Comparison of ENCODE assay signal across 8 cellular contexts in genomic region chr20:33554914-33555420, GRCh38.
DNase-seq lines count a peak whose midpoint lies in the region; ATAC-seq, FAIRE-seq and TF ChIP-seq lines count a peak whose summit lies in the region.

No MANE protein-coding gene starts in this region.

- H4K8ac ChIP-seq in IMR-90 (ENCODE audit: low read depth in 2 of 2, low read length in 2 of 2) = peak overlapping the region in 1 of 2 experiments; percentile 94; a peak in 2 of 4 replicates

- peak overlapping the region; percentile 80 for H3K14ac ChIP-seq in IMR-90 (replicated peaks; ENCODE audit: low read depth, low read length)

- no peaks in the 10 kb centered on the region for H3F3A ChIP-seq in PC-3 (ENCODE audit: low read length, unreplicated experiment)

- in situ Hi-C loops in IMR-90 (cut with MboI; ENCODE audit: low sequenced_read_pairs) (no loop called here), astrocyte of the cerebellum (cut with HindIII; ENCODE audit: low sequenced_read_pairs) (no loop called here)

- H3K18ac ChIP-seq in IMR-90 (ENCODE audit: low read depth, low read length) = peak overlapping the region; percentile 97; the same call in 1 of the 2 replicates

- no peak overlapping the region; the same call in 1 of the 2 replicates for H3K4me3 ChIP-seq in IMR-90 (ENCODE audit: insufficient read depth, low read depth, low read length)
- H3K4me3 ChIP-seq in PC-3 (ENCODE audit: low read length) = peak overlapping the region; percentile 7; the same call in 1 of the 2 replicates
- H3K4me3 ChIP-seq in astrocyte of the cerebellum (ENCODE audit: low read depth, low read length) = no peak overlapping the region

- no peaks in the 10 kb centered on the region for H3K9me2 ChIP-seq in PC-3 (replicated peaks; ENCODE audit: low read length)

- peaks cover 2% of the 10 kb centered on the region; the same call in 1 of the 2 replicates for H3K36me3 ChIP-seq in IMR-90 (ENCODE audit: control insufficient read depth, insufficient read depth, low read length)
- H3K36me3 ChIP-seq in PC-3 (ENCODE audit: low read depth, low read length) = no peaks in the 10 kb centered on the region

- H2BK20ac ChIP-seq in IMR-90 (ENCODE audit: low read depth, low read length) = peak overlapping the region; percentile 67; the same call in 1 of the 2 replicates

- no peak overlapping the region for H3K4me3 Mint-ChIP-seq in activated CD4-positive, alpha-beta T cell treated with anti-CD3 and anti-CD28 coated beads for 36 hours
- H3K4me3 Mint-ChIP-seq in stimulated activated naive CD8-positive, alpha-beta T cell treated with anti-CD3 and anti-CD28 coated beads, Interleukin-15, Interleukin-2, amounts not matched to agents 100 ng/mL and 50 ng/mL, for 24 hours = peak overlapping the region; percentile 17

- no peak for TF ChIP-seq CTCF in IMR-90 (conservative IDR thresholded peaks at IDR 0.05; ENCODE audit: low read depth, low read length)
- no peak for TF ChIP-seq CTCF in PC-3 (conservative IDR thresholded peaks at IDR 0.05; ENCODE audit: low read depth, low read length)
- TF ChIP-seq CTCF in astrocyte of the cerebellum (IDR thresholded peaks at IDR 0.05; ENCODE audit: low read depth, low read length, missing control alignments) = no peak

- no peak overlapping the region for H2AFZ ChIP-seq in IMR-90 (replicated peaks; ENCODE audit: low read length, poor library complexity)
- peak overlapping the region; percentile 36 for H2AFZ ChIP-seq in PC-3 (ENCODE audit: low read length)

- TF ChIP-seq RAD21 in IMR-90 (IDR thresholded peaks at IDR 0.05; ENCODE audit: low read length) = no peak

- FAIRE-seq in islet of Langerhans (lab: Jason Lieb, UNC) = peak; percentile 100

- BruUV-seq in IMR-90 (replicated peaks; lab: Mats Ljungman, UMichigan) (no TSS peak), PC-3 (replicated peaks; lab: Mats Ljungman, UMichigan) (no TSS peak)

- peak overlapping the region; percentile 66; the same call in 1 of the 2 replicates for H2AK5ac ChIP-seq in IMR-90 (ENCODE audit: low read depth, low read length)

- dilution Hi-C loops in IMR-90 (cut with HindIII; ENCODE audit: low sequenced_read_pairs, unreplicated experiment) = no loop called here

- H3K4me1 ChIP-seq in IMR-90 (ENCODE audit: control insufficient read depth, insufficient read depth, low read length) = peaks cover 13% of the 10 kb centered on the region
- peaks cover 15% of the 10 kb centered on the region for H3K4me1 ChIP-seq in PC-3 (ENCODE audit: insufficient read depth, low read length)

- peaks cover 13% of the 10 kb centered on the region for H3K36me3 Mint-ChIP-seq in activated CD4-positive, alpha-beta T cell treated with anti-CD3 and anti-CD28 coated beads for 36 hours (ENCODE audit: low read depth)
- peaks cover 17% of the 10 kb centered on the region for H3K36me3 Mint-ChIP-seq in stimulated activated naive CD8-positive, alpha-beta T cell treated with anti-CD3 and anti-CD28 coated beads, Interleukin-15, Interleukin-2, amounts not matched to agents 100 ng/mL and 50 ng/mL, for 24 hours (ENCODE audit: low read depth)

- no peaks in the 10 kb centered on the region for H3K9me3 ChIP-seq in IMR-90 (ENCODE audit: control insufficient read depth, insufficient read depth, low read length)
- no peaks in the 10 kb centered on the region for H3K9me3 ChIP-seq in PC-3 (ENCODE audit: low read length)

- peak overlapping the region; percentile 71; the same call in 1 of the 2 replicates for H4K5ac ChIP-seq in IMR-90 (ENCODE audit: low read depth, low read length)

- intact Hi-C loops in activated CD4-positive, alpha-beta T cell treated with anti-CD3 and anti-CD28 coated beads for 36 hours (cut with DNase I, micrococcal nuclease) = loop anchor here (1.0 to 10.0 kb wide), 11 partner anchors 37 to 438 kb away; partner anchors contain the start of genes ACTL10 (in 2 of the 2), C20orf144 (in 1 of the 2), CBFA2T2 (in 1 of the 2) and CHMP4B (in 1 of the 2)
- intact Hi-C loops in IMR-90 (cut with micrococcal nuclease) (no loop called here), PC-3 (cut with micrococcal nuclease) (no loop called here)

- peaks cover 4% of the 10 kb centered on the region; the same call in 1 of the 2 replicates for H3K9me1 ChIP-seq in IMR-90 (ENCODE audit: insufficient read depth, low read length)

- TF ChIP-seq POLR2A in IMR-90 (IDR thresholded peaks at IDR 0.05; ENCODE audit: low read depth, low read length) = peak; percentile 54; the same call in 1 of the 2 replicates

- peaks cover 30% of the 10 kb centered on the region for H3K4me1 Mint-ChIP-seq in activated CD4-positive, alpha-beta T cell treated with anti-CD3 and anti-CD28 coated beads for 36 hours
- peaks cover 32% of the 10 kb centered on the region for H3K4me1 Mint-ChIP-seq in stimulated activated naive CD8-positive, alpha-beta T cell treated with anti-CD3 and anti-CD28 coated beads, Interleukin-15, Interleukin-2, amounts not matched to agents 100 ng/mL and 50 ng/mL, for 24 hours (ENCODE audit: low read depth)

- H3K4ac ChIP-seq in IMR-90 (ENCODE audit: low read depth, low read length) = peak overlapping the region; percentile 76; the same call in 1 of the 2 replicates

- H4K20me1 ChIP-seq in IMR-90 (ENCODE audit: insufficient read depth, low read length) (no peaks in the 10 kb centered on the region), PC-3 (ENCODE audit: low read length) (no peaks in the 10 kb centered on the region)

- peak; percentile 99 for ATAC-seq in activated CD4-positive, alpha-beta T cell treated with anti-CD3 and anti-CD28 coated beads for 36 hours
- peak; percentile 93 for ATAC-seq in GM21717 (IDR thresholded peaks at IDR 0.05; ENCODE audit: unreplicated experiment)
- ATAC-seq in IMR-90 (ENCODE audit: low read depth) = peak; percentile 98
- peak; percentile 97 for ATAC-seq in PC-3

- H3K9ac ChIP-seq in IMR-90 (ENCODE audit: low read depth, low read length) = peak overlapping the region; percentile 48; the same call in 1 of the 2 replicates
- peak overlapping the region; percentile 25 for H3K9ac ChIP-seq in PC-3 (ENCODE audit: low read length)

- peak overlapping the region; percentile 86; the same call in 1 of the 2 replicates for H2BK120ac ChIP-seq in IMR-90 (ENCODE audit: low read depth, low read length)

- peak overlapping the region; percentile 77 for H3K27ac Mint-ChIP-seq in activated CD4-positive, alpha-beta T cell treated with anti-CD3 and anti-CD28 coated beads for 36 hours
- peak overlapping the region; percentile 79 for H3K27ac Mint-ChIP-seq in stimulated activated naive CD8-positive, alpha-beta T cell treated with anti-CD3 and anti-CD28 coated beads, Interleukin-15, Interleukin-2, amounts not matched to agents 100 ng/mL and 50 ng/mL, for 24 hours

- H3K56ac ChIP-seq in IMR-90 (ENCODE audit: extremely low read depth, insufficient read depth, low read length) = peak overlapping the region; percentile 63; the same call in 1 of the 2 replicates

- H3K4me2 ChIP-seq in IMR-90 (ENCODE audit: low read depth, low read length) = peak overlapping the region; percentile 95; the same call in 1 of the 2 replicates
- peak overlapping the region; percentile 62 for H3K4me2 ChIP-seq in PC-3 (ENCODE audit: low read length)

- POLR2A ChIA-PET in activated CD4-positive, alpha-beta T cell treated with anti-CD3 and anti-CD28 coated beads for 36 hours (lab: Charles Lee) = interaction anchor here (0.6 to 1.6 kb wide), 5 partner anchors 38 to 438 kb away, joined by 3 to 10 read pairs (median 4); partner anchors contain the start of genes CBFA2T2 and RALY
- POLR2A ChIA-PET in IMR-90 (lab: Charles Lee; ENCODE audit: unreplicated experiment) (no interaction called here), PC-3 (lab: Charles Lee; ENCODE audit: unreplicated experiment) (interaction anchor here (0.6 to 0.8 kb wide), 2 partner anchors 93 to 135 kb away, joined by 5 to 6 read pairs; no protein-coding TSS in a partner anchor)

- H2BK5ac ChIP-seq in IMR-90 (ENCODE audit: low read depth, low read length, poor library complexity, severe bottlenecking) = peak overlapping the region; percentile 99

- peak overlapping the region; percentile 64; the same call in 1 of the 2 replicates for H4K91ac ChIP-seq in IMR-90 (ENCODE audit: insufficient read depth, low read depth, low read length)

- H3K79me1 ChIP-seq in IMR-90 (ENCODE audit: low read depth in 1 of 2, low read length in 2 of 2) = peaks cover 5 to 41% of the 10 kb centered on the region in 2 experiments; a peak in 3 of 4 replicates

- WGBS in IMR-90 (ENCODE audit: extremely low coverage in 2 of 2, insufficient read length in 1 of 2), 2 experiments = no CpG with 5 or more reads among the region's 2 CpGs

- peak overlapping the region; percentile 69; the same call in 1 of the 3 replicates for H2BK15ac ChIP-seq in IMR-90 (ENCODE audit: low read depth, low read length)

- H3K27me3 Mint-ChIP-seq in activated CD4-positive, alpha-beta T cell treated with anti-CD3 and anti-CD28 coated beads for 36 hours = no peaks in the 10 kb centered on the region
- H3K27me3 Mint-ChIP-seq in stimulated activated naive CD8-positive, alpha-beta T cell treated with anti-CD3 and anti-CD28 coated beads, Interleukin-15, Interleukin-2, amounts not matched to agents 100 ng/mL and 50 ng/mL, for 24 hours = no peaks in the 10 kb centered on the region

- H3K27ac ChIP-seq in IMR-90 (ENCODE audit: insufficient read depth, low read length) = peak overlapping the region; percentile 40; the same call in 1 of the 2 replicates
- peak overlapping the region; percentile 50 for H3K27ac ChIP-seq in PC-3 (ENCODE audit: low read length)

- peak overlapping the region; percentile 77; the same call in 1 of the 2 replicates for H3K23ac ChIP-seq in IMR-90 (ENCODE audit: low read depth, low read length)

- peak; percentile 44 for DNase-seq in activated CD4-positive, alpha-beta T cell treated with anti-CD3 and anti-CD28 coated beads for 36 hours
- no peak for DNase-seq in activated CD4-positive, alpha-beta T cell treated with anti-CD3 and anti-CD28 coated beads for 1 hour
- peak; percentile 99 for DNase-seq in IMR-90
- DNase-seq in PC-3 = peak; percentile 95
- DNase-seq in astrocyte of the cerebellum (ENCODE audit: low read depth) = peak; percentile 88

- CTCF ChIA-PET in activated CD4-positive, alpha-beta T cell treated with anti-CD3 and anti-CD28 coated beads for 36 hours (lab: Charles Lee) = interaction anchor here (0.8 to 1.1 kb wide), 3 partner anchors 65 to 113 kb away, joined by 3 to 4 read pairs (median 3); partner anchors contain the start of gene CBFA2T2
- CTCF ChIA-PET in IMR-90 (lab: Yijun Ruan, JAX) (no interaction called here), PC-3 (lab: Charles Lee) (interaction anchor here (0.5 to 1.1 kb wide), 6 partner anchors 37 to 558 kb away, joined by 3 to 12 read pairs (median 5); no protein-coding TSS in a partner anchor)

- no peak overlapping the region for H2AK9ac ChIP-seq in IMR-90 (replicated peaks; ENCODE audit: low read depth, low read length, poor library complexity)

- H3K27me3 ChIP-seq in IMR-90 (ENCODE audit: control insufficient read depth, insufficient read depth, low read length) (no peaks in the 10 kb centered on the region), PC-3 (ENCODE audit: low read length) (no peaks in the 10 kb centered on the region)

- H3K79me2 ChIP-seq in PC-3 (ENCODE audit: low read length) = no peaks in the 10 kb centered on the region

- no peaks in the 10 kb centered on the region for H3K9me3 Mint-ChIP-seq in activated CD4-positive, alpha-beta T cell treated with anti-CD3 and anti-CD28 coated beads for 36 hours (ENCODE audit: low read depth)
- H3K9me3 Mint-ChIP-seq in stimulated activated naive CD8-positive, alpha-beta T cell treated with anti-CD3 and anti-CD28 coated beads, Interleukin-15, Interleukin-2, amounts not matched to agents 100 ng/mL and 50 ng/mL, for 24 hours = no peaks in the 10 kb centered on the region

Comparison
In these comparisons a context has a peak if more than half of its experiments do, and no peak if none do; other contexts are left out.
1. intact Hi-C loops: an anchor here in activated CD4-positive, alpha-beta T cell treated with anti-CD3 and anti-CD28 coated beads for 36 hours (1.0 to 10.0 kb wide); none called in IMR-90 and PC-3.